In genomic region chr22:21587803-21588611, GRCh38 we compare ENCODE assay signal across 8 cellular contexts. TPM values are rescaled to one million over a fixed set of nuclear protein-coding genes. Genes with fewer than 3 reads are reported as not detected.
A peak's percentile ranks its signal among the peaks of the same experiment; 100 is the strongest.
DNase-seq lines count a peak whose midpoint lies in the region; ATAC-seq and TF ChIP-seq lines count a peak whose summit lies in the region.

No MANE protein-coding gene starts in this region.

- CTCF ChIA-PET in CD8-positive, alpha-beta T cell (lab: Charles Lee), result interaction anchor here (0.5 to 0.8 kb wide), 3 partner anchors 20 to 60 kb away, joined by 3 read pairs; no protein-coding TSS in a partner anchor
- CTCF ChIA-PET in activated naive CD4-positive, alpha-beta T cell treated with anti-CD3 and anti-CD28 coated beads for 36 hours (lab: Charles Lee), result interaction anchor here (0.8 to 1.4 kb wide), 5 partner anchors 19 to 59 kb away, joined by 3 to 7 read pairs (median 5); partner anchors contain the start of genes SDF2L1 and YDJC
- CTCF ChIA-PET in Caco-2 (lab: Charles Lee), result interaction anchor here (1.2 kb wide), 1 partner anchor 59 kb away, joined by 4 read pairs; no protein-coding TSS in a partner anchor
- CTCF ChIA-PET in A673 (lab: Charles Lee), result no interaction called here

- ATAC-seq in CD8-positive, alpha-beta T cell, result peak; percentile 29
- ATAC-seq in GM19455 (IDR thresholded peaks at IDR 0.05; ENCODE audit: unreplicated experiment) (peak; percentile 90), HG03460 (IDR thresholded peaks at IDR 0.05; ENCODE audit: unreplicated experiment) (peak; percentile 80), natural killer cell (peak; percentile 53 to 59 (median 58))

- no TSS peak for BruUV-seq in Caco-2 (replicated peaks; lab: Mats Ljungman, UMichigan)
- BruUV-seq in A673 (replicated peaks; lab: Mats Ljungman, UMichigan), result no TSS peak

- intact Hi-C loops in CD8-positive, alpha-beta T cell (cut with DNase I, micrococcal nuclease), result no loop called here
- intact Hi-C loops in activated naive CD4-positive, alpha-beta T cell treated with anti-CD3 and anti-CD28 coated beads for 36 hours (cut with micrococcal nuclease), result loop anchor here (1.0 kb wide), 1 partner anchor 17 kb away; no protein-coding TSS in a partner anchor
- intact Hi-C loops in natural killer cell (cut with micrococcal nuclease), result no loop called here
- intact Hi-C loops in Caco-2 (cut with micrococcal nuclease; ENCODE audit: unreplicated experiment), result no loop called here
- intact Hi-C loops in A673 (cut with micrococcal nuclease; ENCODE audit: unreplicated experiment), result loop anchor here (5.0 kb wide), 1 partner anchor 39 kb away; no protein-coding TSS in a partner anchor

- H3K27ac Mint-ChIP-seq in CD8-positive, alpha-beta T cell, result peak overlapping the region; percentile 68
- H3K27ac Mint-ChIP-seq in activated naive CD4-positive, alpha-beta T cell treated with anti-CD3 and anti-CD28 coated beads for 36 hours, result peak overlapping the region; percentile 72
- H3K27ac Mint-ChIP-seq in natural killer cell (peak overlapping the region; percentile 82 to 87), Caco-2 (ENCODE audit: unreplicated experiment) (no peak overlapping the region)

- H3K4me3 ChIP-seq in CD8-positive, alpha-beta T cell (ENCODE audit: low read depth, low read length), result no peak overlapping the region
- H3K4me3 ChIP-seq in Caco-2 (ENCODE audit: low read depth, low read length), result no peak overlapping the region
- no peak overlapping the region for H3K4me3 ChIP-seq in A673 (ENCODE audit: low read depth, low read length, poor library complexity, severe bottlenecking)

- peaks cover 65% of the 10 kb centered on the region for H3K4me1 Mint-ChIP-seq in CD8-positive, alpha-beta T cell (ENCODE audit: low read depth)
- H3K4me1 Mint-ChIP-seq in activated naive CD4-positive, alpha-beta T cell treated with anti-CD3 and anti-CD28 coated beads for 36 hours (ENCODE audit: low read depth), result peaks cover 62% of the 10 kb centered on the region
- H3K4me1 Mint-ChIP-seq in natural killer cell (peaks cover 54 to 62% of the 10 kb centered on the region in 2 donors), Caco-2 (ENCODE audit: low read depth, unreplicated experiment) (no peaks in the 10 kb centered on the region)

- H3K27ac ChIP-seq in CD8-positive, alpha-beta T cell (ENCODE audit: low read depth, low read length), result no peak overlapping the region
- H3K27ac ChIP-seq in A673 (ENCODE audit: low read depth, low read length, poor library complexity, severe bottlenecking), result no peak overlapping the region

- no peak for TF ChIP-seq CTCF in CD8-positive, alpha-beta T cell (IDR thresholded peaks at IDR 0.05)
- TF ChIP-seq CTCF in natural killer cell (IDR thresholded peaks at IDR 0.05) (no peak), Caco-2 (IDR thresholded peaks at IDR 0.05; ENCODE audit: insufficient read depth in 1 of 2, low read depth in 1 of 2, low read length in 1 of 2, severe bottlenecking in 1 of 2, unreplicated experiment in 1 of 2) (no peak), A673 (conservative IDR thresholded peaks at IDR 0.05; ENCODE audit: low read depth, low read length) (no peak)

- no peak for DNase-seq in CD8-positive, alpha-beta T cell
- peak; percentile 79 for DNase-seq in activated naive CD4-positive, alpha-beta T cell treated with anti-CD3 and anti-CD28 coated beads for 36 hours
- DNase-seq in natural killer cell (no peak), HK-2 (ENCODE audit: unreplicated experiment) (no peak), Caco-2 (no peak), A673 (ENCODE audit: low spot score) (no peak)

- H3K9me3 ChIP-seq in CD8-positive, alpha-beta T cell (ENCODE audit: low read length), result no peaks in the 10 kb centered on the region
- H3K9me3 ChIP-seq in Caco-2 (no peaks in the 10 kb centered on the region), A673 (ENCODE audit: low read depth, low read length, poor library complexity, severe bottlenecking) (no peaks in the 10 kb centered on the region)

- no peaks in the 10 kb centered on the region for H3K27me3 Mint-ChIP-seq in CD8-positive, alpha-beta T cell (ENCODE audit: low read depth)
- H3K27me3 Mint-ChIP-seq in activated naive CD4-positive, alpha-beta T cell treated with anti-CD3 and anti-CD28 coated beads for 36 hours (ENCODE audit: low read depth), result no peaks in the 10 kb centered on the region
- H3K27me3 Mint-ChIP-seq in natural killer cell (ENCODE audit: low read depth in 2 of 2), result no peaks in the 10 kb centered on the region
- H3K27me3 Mint-ChIP-seq in Caco-2 (ENCODE audit: insufficient read depth, unreplicated experiment), result no peaks in the 10 kb centered on the region

- H3K27me3 ChIP-seq in CD8-positive, alpha-beta T cell (ENCODE audit: insufficient read depth, low read length), result no peaks in the 10 kb centered on the region
- no peaks in the 10 kb centered on the region for H3K27me3 ChIP-seq in Caco-2 (replicated peaks; ENCODE audit: control insufficient read depth, insufficient read depth, low read length)
- no peaks in the 10 kb centered on the region for H3K27me3 ChIP-seq in A673 (replicated peaks; ENCODE audit: insufficient read depth, low read depth, low read length, poor library complexity)

- peak overlapping the region; percentile 40 for H3K4me3 Mint-ChIP-seq in CD8-positive, alpha-beta T cell
- H3K4me3 Mint-ChIP-seq in activated naive CD4-positive, alpha-beta T cell treated with anti-CD3 and anti-CD28 coated beads for 36 hours, result no peak overlapping the region
- H3K4me3 Mint-ChIP-seq in natural killer cell (peak overlapping the region; percentile 35), Caco-2 (ENCODE audit: unreplicated experiment) (no peak overlapping the region)

- peaks cover 35% of the 10 kb centered on the region for H3K4me1 ChIP-seq in CD8-positive, alpha-beta T cell (ENCODE audit: insufficient read depth, low read length)
- H3K4me1 ChIP-seq in Caco-2 (0 out of 2 replicates have a peak, but pooled peaks cover 4% of the 10 kb centered on the region), A673 (ENCODE audit: insufficient read depth, low read length, poor library complexity, severe bottlenecking) (no peaks in the 10 kb centered on the region)

- POLR2A ChIA-PET in CD8-positive, alpha-beta T cell (lab: Charles Lee), result interaction anchor here (0.5 to 1.0 kb wide), 2 partner anchors 14 to 244 kb away, joined by 3 read pairs; no protein-coding TSS in a partner anchor
- POLR2A ChIA-PET in Caco-2 (lab: Charles Lee) (no interaction called here), A673 (lab: Charles Lee; ENCODE audit: low non-redundant PET) (no interaction called here)

- peaks cover 41% of the 10 kb centered on the region for H3K36me3 Mint-ChIP-seq in CD8-positive, alpha-beta T cell
- peaks cover 5% of the 10 kb centered on the region for H3K36me3 Mint-ChIP-seq in activated naive CD4-positive, alpha-beta T cell treated with anti-CD3 and anti-CD28 coated beads for 36 hours (ENCODE audit: low read depth)
- no peaks in the 10 kb centered on the region for H3K36me3 Mint-ChIP-seq in natural killer cell
- H3K36me3 Mint-ChIP-seq in Caco-2 (ENCODE audit: insufficient read depth, unreplicated experiment), result peaks cover 38% of the 10 kb centered on the region

- H3K9me3 Mint-ChIP-seq in CD8-positive, alpha-beta T cell, result no peaks in the 10 kb centered on the region
- no peaks in the 10 kb centered on the region for H3K9me3 Mint-ChIP-seq in activated naive CD4-positive, alpha-beta T cell treated with anti-CD3 and anti-CD28 coated beads for 36 hours
- H3K9me3 Mint-ChIP-seq in natural killer cell, result no peaks in the 10 kb centered on the region
- no peaks in the 10 kb centered on the region for H3K9me3 Mint-ChIP-seq in Caco-2 (ENCODE audit: unreplicated experiment)

- H3K36me3 ChIP-seq in CD8-positive, alpha-beta T cell (ENCODE audit: insufficient read depth, low read length), result peaks cover 11% of the 10 kb centered on the region
- H3K36me3 ChIP-seq in Caco-2 (ENCODE audit: control insufficient read depth, insufficient read depth, low read length) (no peaks in the 10 kb centered on the region; the same call in none of the 2 replicates), A673 (ENCODE audit: insufficient read depth, low read length, poor library complexity, severe bottlenecking) (peaks cover 9% of the 10 kb centered on the region)

RNA-seq across cellular contexts. Expression of gene UBE2L3, which starts 20.5 kb away (rescaled TPM):
- total RNA-seq in CD8-positive, alpha-beta T cell, result 10 to 100 TPM; 20.7 to 22.4 TPM
- 10 to 100 TPM; 49.1 to 50.1 TPM for total RNA-seq in activated naive CD4-positive, alpha-beta T cell treated with anti-CD3 and anti-CD28 coated beads for 36 hours
- total RNA-seq in natural killer cell (10 to 100 TPM; 30.7 to 39.8 (median 39.7) TPM), Caco-2 (2022) (63.4 and 66.7 TPM in 2 replicates), A673 (2021) (111 and 118 TPM in 2 replicates)

RNA-seq across cellular contexts. Expression of gene RIMBP3C, which starts 36.7 kb away (rescaled TPM):
- not detected for total RNA-seq in CD8-positive, alpha-beta T cell
- total RNA-seq in activated naive CD4-positive, alpha-beta T cell treated with anti-CD3 and anti-CD28 coated beads for 36 hours, result under 1 TPM in 1 of 2 experiments, not detected in 1; 0.44 TPM
- 1 to 10 TPM in 1 of 3 donors, under 1 TPM in 2; 0.35 to 1.0 (median 0.38) TPM for total RNA-seq in natural killer cell
- total RNA-seq in Caco-2 (2022), result 0.12 and 0.39 TPM in 2 replicates
- 1.8 and 1.9 TPM in 2 replicates for total RNA-seq in A673 (2021)

RNA-seq across cellular contexts. Expression of gene YDJC, which starts 41.8 kb away (rescaled TPM):
- total RNA-seq in CD8-positive, alpha-beta T cell, result 10 to 100 TPM; 25.6 to 26.0 TPM
- 10 to 100 TPM; 50.3 to 53.2 TPM for total RNA-seq in activated naive CD4-positive, alpha-beta T cell treated with anti-CD3 and anti-CD28 coated beads for 36 hours
- 10 to 100 TPM; 20.5 to 24.4 (median 21.6) TPM for total RNA-seq in natural killer cell
- 55.9 and 60.0 TPM in 2 replicates for total RNA-seq in Caco-2 (2022)
- total RNA-seq in A673 (2021), result 33.8 and 37.0 TPM in 2 replicates

RNA-seq across cellular contexts. Expression of gene CCDC116, which starts 44.6 kb away (rescaled TPM):
- total RNA-seq in CD8-positive, alpha-beta T cell, result under 1 TPM; 0.19 to 0.33 TPM
- total RNA-seq in activated naive CD4-positive, alpha-beta T cell treated with anti-CD3 and anti-CD28 coated beads for 36 hours, result under 1 TPM; 0.19 to 0.30 TPM
- total RNA-seq in natural killer cell, result under 1 TPM in 1 of 3 donors, not detected in 2; 0.43 TPM
- total RNA-seq in Caco-2 (2022), result not detected in 2 replicates
- total RNA-seq in A673 (2021), result 1.3 and 2.3 TPM in 2 replicates

RNA-seq across cellular contexts. Expression of gene SDF2L1, which starts 54.1 kb away (rescaled TPM):
- total RNA-seq in CD8-positive, alpha-beta T cell, result 10 to 100 TPM; 20.8 to 21.5 TPM
- total RNA-seq in activated naive CD4-positive, alpha-beta T cell treated with anti-CD3 and anti-CD28 coated beads for 36 hours, result 10 to 100 TPM; 21.7 to 22.3 TPM
- total RNA-seq in natural killer cell, result 10 to 100 TPM; 38.3 to 55.8 (median 40.3) TPM
- 48.5 and 49.6 TPM in 2 replicates for total RNA-seq in Caco-2 (2022)
- total RNA-seq in A673 (2021), result 50.1 and 55.3 TPM in 2 replicates

Comparison
In these comparisons a context has a peak if more than half of its experiments do, and no peak if none do; other contexts are left out.
1. ATAC-seq: peak in every context shown above with its lines; median percentile 90 in GM19455; 80 in HG03460; 58 in natural killer cell; 29 in CD8-positive, alpha-beta T cell.
2. H3K4me3 Mint-ChIP-seq: peak in CD8-positive, alpha-beta T cell (single experiment) and natural killer cell (single experiment); none in activated naive CD4-positive, alpha-beta T cell treated with anti-CD3 and anti-CD28 coated beads for 36 hours (single experiment) and Caco-2 (single experiment).
3. intact Hi-C loops: an anchor here in activated naive CD4-positive, alpha-beta T cell treated with anti-CD3 and anti-CD28 coated beads for 36 hours (1.0 kb wide) and A673 (5.0 kb wide); none called in CD8-positive, alpha-beta T cell, natural killer cell and Caco-2.